ENCODE assay signal across 1 cellular context in genomic region chrX:122203399-122203798, GRCh38.
TF ChIP-seq lines count a peak whose summit lies in the region.

No MANE protein-coding gene starts in this region.

TF ChIP-seq in GM23338, 12 proteins besides CTCF, POLR2A, EP300 and RAD21:
- TF ChIP-seq ZNF462 (CRISPR knock-in tag; IDR thresholded peaks at IDR 0.05), result no peak
- TF ChIP-seq POLR2AphosphoS5 (IDR thresholded peaks at IDR 0.05; ENCODE audit: low read depth), result no peak
- no peak for TF ChIP-seq NANOG (IDR thresholded peaks at IDR 0.05; ENCODE audit: borderline replicate concordance)
- no peak for TF ChIP-seq ZNF114 (CRISPR knock-in tag; IDR thresholded peaks at IDR 0.05)
- TF ChIP-seq ETS1 (IDR thresholded peaks at IDR 0.05), result no peak
